In genomic region chr16:3027983-3028715, GRCh38 we compare ENCODE assay signal across 8 cellular contexts. TPM values are rescaled to one million over a fixed set of nuclear protein-coding genes. Genes with fewer than 3 reads are reported as not detected.
DNase-seq lines count a peak whose midpoint lies in the region; ATAC-seq and TF ChIP-seq lines count a peak whose summit lies in the region.

No MANE protein-coding gene starts in this region.

- H3K27me3 ChIP-seq in BE2C (peaks cover 49% of the 10 kb centered on the region), H7 (ENCODE audit: control insufficient read depth, insufficient read depth, low read length) (peaks cover 19% of the 10 kb centered on the region)

- H3K4me1 ChIP-seq in BE2C = peaks cover 11% of the 10 kb centered on the region

- DNase-seq in BE2C (peak; percentile 95), H7 (peak; percentile 99), NCI-H2107 treated with DMSO at 0.1 percent for 48 hours (lab: John Stamatoyannopoulos, UW; ENCODE audit: unreplicated experiment) (peak; percentile 71), left kidney (ENCODE audit: low read depth, low spot score) (peak; percentile 96)
- peak; percentile 79 for DNase-seq in central memory CD4-positive, alpha-beta T cell
- DNase-seq in stimulated activated CD4-positive, alpha-beta T cell treated with anti-CD3 and anti-CD28 coated beads, Interleukin-4, amount 100 ng/mL, for 4 hours = peak; percentile 78 to 92

- no peak overlapping the region; the same call in 1 of the 2 replicates for H3K4me3 ChIP-seq in BE2C (ENCODE audit: low read depth, low read length)
- H3K4me3 ChIP-seq in H7 (ENCODE audit: insufficient read depth, low read depth, low read length) = no peak overlapping the region

- H3K9me3 ChIP-seq in BE2C = no peaks in the 10 kb centered on the region

- ATAC-seq in activated CD4-positive, CD25-positive, alpha-beta regulatory T cell treated with anti-CD3 and anti-CD28 coated beads, Interleukin-2, amount 50 U/mL, for 24 hours = peak; percentile 32 to 33
- ATAC-seq in HG03045 (IDR thresholded peaks at IDR 0.05; ENCODE audit: unreplicated experiment) = no peak

- peak; percentile 72 for TF ChIP-seq CTCF in BE2C (IDR thresholded peaks at IDR 0.05; ENCODE audit: low read depth, low read length)

- H3K36me3 ChIP-seq in BE2C (peaks cover 19% of the 10 kb centered on the region), H7 (replicated peaks; ENCODE audit: control insufficient read depth, insufficient read depth, low read length) (peaks cover 13% of the 10 kb centered on the region)

RNA-seq across cellular contexts. Expression of gene THOC6, which starts 4.3 kb away (rescaled TPM):
- polyA plus RNA-seq in BE2C (2012; ENCODE audit: insufficient read depth, insufficient read length, low read depth) = 49.2 TPM
- 69.1 and 81.4 TPM in 2 replicates for total RNA-seq in H7 (2014; rRNA removed; shearing (Covaris generic))

RNA-seq across cellular contexts. Expression of gene HCFC1R1, which starts 4.4 kb away (rescaled TPM):
- polyA plus RNA-seq in BE2C (2012; ENCODE audit: insufficient read depth, insufficient read length, low read depth) = 235 TPM
- 114 and 156 TPM in 2 replicates for total RNA-seq in H7 (2014; rRNA removed; shearing (Covaris generic))

RNA-seq across cellular contexts. Expression of gene TNFRSF12A, which starts 8.0 kb away (rescaled TPM):
- 21.0 TPM for polyA plus RNA-seq in BE2C (2012; ENCODE audit: insufficient read depth, insufficient read length, low read depth)
- total RNA-seq in H7 (2014; rRNA removed; shearing (Covaris generic)) = 144 and 171 TPM in 2 replicates

RNA-seq across cellular contexts. Expression of gene BICDL2, which starts 8.6 kb away (rescaled TPM):
- not detected for polyA plus RNA-seq in BE2C (2012; ENCODE audit: insufficient read depth, insufficient read length, low read depth)
- 0.69 and 2.0 TPM in 2 replicates for total RNA-seq in H7 (2014; rRNA removed; shearing (Covaris generic))

RNA-seq across cellular contexts. Expression of gene CLDN6, which starts 10.2 kb away (rescaled TPM):
- polyA plus RNA-seq in BE2C (2012; ENCODE audit: insufficient read depth, insufficient read length, low read depth) = not detected
- 426 and 528 TPM in 2 replicates for total RNA-seq in H7 (2014; rRNA removed; shearing (Covaris generic))
